ENCODE assay signal across 16 cellular contexts in the genomic region with DNA sequence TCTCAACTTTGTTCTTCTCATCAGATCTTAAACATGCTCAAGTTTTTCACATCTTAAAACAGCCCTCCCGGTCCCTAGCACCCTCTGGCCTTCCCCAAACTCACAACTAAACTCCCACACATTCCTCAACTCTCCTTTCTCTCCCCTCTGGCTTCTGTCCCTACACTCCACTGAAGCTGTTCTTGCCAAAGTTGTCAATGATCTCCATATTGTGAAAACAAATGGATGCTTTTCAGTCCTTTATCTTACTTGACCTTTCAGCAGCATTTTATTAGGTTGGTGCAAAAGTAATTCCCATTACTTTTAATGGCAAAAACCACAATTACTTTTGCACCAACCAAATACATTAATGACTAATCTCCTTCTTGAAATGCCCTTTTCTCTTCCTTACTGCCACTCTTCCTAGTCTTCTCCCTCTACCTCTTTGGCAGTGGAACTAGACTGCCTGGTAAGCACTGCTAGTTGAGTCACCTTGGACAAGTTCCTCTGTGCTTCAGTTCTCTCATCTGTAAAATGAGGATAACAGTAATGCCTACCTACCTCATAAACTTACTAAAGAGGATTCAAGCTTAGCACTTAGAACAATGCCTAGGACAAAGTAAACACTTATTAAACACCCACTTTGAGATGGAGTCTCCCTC. TPM values are rescaled to one million over a fixed set of nuclear protein-coding genes. Genes with fewer than 3 reads are reported as not detected.
DNase-seq lines count a peak whose midpoint lies in the region; FAIRE-seq and TF ChIP-seq lines count a peak whose summit lies in the region.
"Had no signal": no experiment of that assay in that cellular context is flagged by ENCODE, and none has a peak within 500 bp of the region (broad histone marks: within the 10 kb centered on the region; RNA-seq: fewer than 3 reads in every experiment).

No MANE protein-coding gene starts in this region.

- no peak overlapping the region for H3K27ac ChIP-seq in osteoblast (ENCODE audit: low read depth, low read length)
- H3K27ac ChIP-seq: A549 had no signal

- H3K4me2 ChIP-seq in osteoblast (ENCODE audit: insufficient read depth, low read length) = no peak overlapping the region
- H3K4me2 ChIP-seq: A549, SK-N-SH had no signal

- BruUV-seq in Calu3 (replicated peaks; lab: Mats Ljungman, UMichigan) = no TSS peak

- peak overlapping the region; percentile 12 for H3K27ac Mint-ChIP-seq in activated CD4-positive, alpha-beta memory T cell treated with anti-CD3 and anti-CD28 coated beads for 36 hours
- H3K27ac Mint-ChIP-seq in activated CD4-positive, alpha-beta memory T cell treated with anti-CD3 and anti-CD28 coated beads, Interleukin-2, amount 10 ng/mL, durations not matched to agents 7 days and 5 days = no peak overlapping the region
- no peak overlapping the region for H3K27ac Mint-ChIP-seq in Calu3 (ENCODE audit: unreplicated experiment)

- POLR2A ChIA-PET in activated CD4-positive, alpha-beta memory T cell treated with anti-CD3 and anti-CD28 coated beads for 36 hours (lab: Charles Lee) = no interaction called here
- POLR2A ChIA-PET in activated CD4-positive, alpha-beta memory T cell treated with anti-CD3 and anti-CD28 coated beads, Interleukin-2, amount 10 ng/mL, durations not matched to agents 7 days and 5 days (lab: Charles Lee) = interaction anchor here (2.3 kb wide), 1 partner anchor 15 kb away, joined by 6 read pairs; a partner anchor contains a TSS

- peaks cover 27% of the 10 kb centered on the region for H4K20me1 ChIP-seq in osteoblast (ENCODE audit: insufficient read depth, low read length)

- H2AFZ ChIP-seq in osteoblast (ENCODE audit: low read length) = no peak overlapping the region

- no peak for DNase-seq in activated CD4-positive, alpha-beta memory T cell treated with anti-CD3 and anti-CD28 coated beads for 36 hours
- DNase-seq in activated CD4-positive, alpha-beta memory T cell treated with anti-CD3 and anti-CD28 coated beads, Interleukin-2, amount 10 ng/mL, durations not matched to agents 7 days and 5 days = no peak
- DNase-seq in RCC 7860 (ENCODE audit: low spot score) = no peak
- DNase-seq in epithelial cell of esophagus (ENCODE audit: low read depth) = peak; percentile 52
- peak; percentile 88 for DNase-seq in osteoblast (ENCODE audit: insufficient read length, low spot score, missing footprints)
- no peak for DNase-seq in NOMO-1 treated with dmso at 0.1 percent for 144 hours (lab: John Stamatoyannopoulos, UW; ENCODE audit: unreplicated experiment)
- DNase-seq in GF-D8 (lab: John Stamatoyannopoulos, UW) = no peak
- DNase-seq in Calu3 = no peak
- DNase-seq: activated naive CD4-positive, alpha-beta T cell treated with Interleukin-2 at 50 U/mL for 16 hours; central memory CD4-positive, alpha-beta T cell; GDM1; NCI-H1694 treated with DMSO at 0.1 percent for 48 hours; NCI-H510A treated with DMSO at 0.1 percent for 48 hours; OCI-M1; SK-N-SH had no signal

- no peak overlapping the region for H3K4me3 Mint-ChIP-seq in activated CD4-positive, alpha-beta memory T cell treated with anti-CD3 and anti-CD28 coated beads for 36 hours
- H3K4me3 Mint-ChIP-seq in activated CD4-positive, alpha-beta memory T cell treated with anti-CD3 and anti-CD28 coated beads, Interleukin-2, amount 10 ng/mL, durations not matched to agents 7 days and 5 days = no peak overlapping the region
- no peak overlapping the region for H3K4me3 Mint-ChIP-seq in Calu3 (ENCODE audit: low read depth, unreplicated experiment)

- peak; percentile 69 for FAIRE-seq in RCC 7860 (lab: Jason Lieb, UNC)
- FAIRE-seq: A549 had no signal

- no peaks in the 10 kb centered on the region for H3K9me3 ChIP-seq in osteoblast (ENCODE audit: low read depth, low read length)
- H3K9me3 ChIP-seq: A549, SK-N-SH had no signal

- CTCF ChIA-PET in activated CD4-positive, alpha-beta memory T cell treated with anti-CD3 and anti-CD28 coated beads for 36 hours (lab: Charles Lee) = interaction anchor here (1.0 kb wide), 1 partner anchor 164 kb away, joined by 3 read pairs; no protein-coding TSS in a partner anchor
- CTCF ChIA-PET in activated CD4-positive, alpha-beta memory T cell treated with anti-CD3 and anti-CD28 coated beads, Interleukin-2, amount 10 ng/mL, durations not matched to agents 7 days and 5 days (lab: Charles Lee) = interaction anchor here (1.6 kb wide), 1 partner anchor 35 kb away, joined by 3 read pairs; no protein-coding TSS in a partner anchor
- CTCF ChIA-PET in Calu3 (lab: Charles Lee) = interaction anchor here (0.8 kb wide), 1 partner anchor 39 kb away, joined by 3 read pairs; a partner anchor contains a TSS

- H3K36me3 ChIP-seq in osteoblast (ENCODE audit: insufficient read depth, low read length) = no peaks in the 10 kb centered on the region

- no peaks in the 10 kb centered on the region for H3K27me3 ChIP-seq in osteoblast (ENCODE audit: insufficient read depth, low read length)

- H3K9me3 Mint-ChIP-seq in activated CD4-positive, alpha-beta memory T cell treated with anti-CD3 and anti-CD28 coated beads for 36 hours = no peaks in the 10 kb centered on the region
- H3K9me3 Mint-ChIP-seq in activated CD4-positive, alpha-beta memory T cell treated with anti-CD3 and anti-CD28 coated beads, Interleukin-2, amount 10 ng/mL, durations not matched to agents 7 days and 5 days = no peaks in the 10 kb centered on the region
- no peaks in the 10 kb centered on the region for H3K9me3 Mint-ChIP-seq in Calu3 (ENCODE audit: low read depth, unreplicated experiment)

- H3K4me3 ChIP-seq in epithelial cell of esophagus (ENCODE audit: low read length) (no peak overlapping the region), osteoblast (ENCODE audit: insufficient read depth, low read length) (no peak overlapping the region)
- H3K4me3 ChIP-seq: A549 had no signal

- H3K4me1 ChIP-seq in osteoblast (ENCODE audit: insufficient read depth, low read length) = peaks cover 7% of the 10 kb centered on the region
- H3K4me1 ChIP-seq: A549 had no signal

- TF ChIP-seq CTCF in epithelial cell of esophagus (IDR thresholded peaks at IDR 0.05; ENCODE audit: insufficient read depth, low read depth, low read length, missing control alignments) (no peak), osteoblast (IDR thresholded peaks at IDR 0.05; ENCODE audit: extremely low read depth, low read depth, low read length) (no peak), Calu3 (IDR thresholded peaks at IDR 0.05; ENCODE audit: unreplicated experiment) (no peak)

- peaks cover 83% of the 10 kb centered on the region for H3K79me2 ChIP-seq in osteoblast (ENCODE audit: insufficient read depth, low read length)

- intact Hi-C loops in activated CD4-positive, alpha-beta memory T cell treated with anti-CD3 and anti-CD28 coated beads for 36 hours (cut with micrococcal nuclease) = no loop called here
- intact Hi-C loops in Calu3 (cut with micrococcal nuclease; ENCODE audit: unreplicated experiment) = no loop called here

- no peaks in the 10 kb centered on the region for H3K36me3 Mint-ChIP-seq in activated CD4-positive, alpha-beta memory T cell treated with anti-CD3 and anti-CD28 coated beads for 36 hours
- no peaks in the 10 kb centered on the region for H3K36me3 Mint-ChIP-seq in activated CD4-positive, alpha-beta memory T cell treated with anti-CD3 and anti-CD28 coated beads, Interleukin-2, amount 10 ng/mL, durations not matched to agents 7 days and 5 days (ENCODE audit: low read depth)
- H3K36me3 Mint-ChIP-seq in Calu3 (ENCODE audit: insufficient read depth, unreplicated experiment) = no peaks in the 10 kb centered on the region

- H3K4me1 Mint-ChIP-seq in activated CD4-positive, alpha-beta memory T cell treated with anti-CD3 and anti-CD28 coated beads for 36 hours (ENCODE audit: low read depth) = peaks cover 26% of the 10 kb centered on the region
- peaks cover 16% of the 10 kb centered on the region for H3K4me1 Mint-ChIP-seq in activated CD4-positive, alpha-beta memory T cell treated with anti-CD3 and anti-CD28 coated beads, Interleukin-2, amount 10 ng/mL, durations not matched to agents 7 days and 5 days
- peaks cover 5% of the 10 kb centered on the region for H3K4me1 Mint-ChIP-seq in Calu3 (ENCODE audit: low read depth, unreplicated experiment)

- no peaks in the 10 kb centered on the region for H3K27me3 Mint-ChIP-seq in activated CD4-positive, alpha-beta memory T cell treated with anti-CD3 and anti-CD28 coated beads for 36 hours
- H3K27me3 Mint-ChIP-seq in activated CD4-positive, alpha-beta memory T cell treated with anti-CD3 and anti-CD28 coated beads, Interleukin-2, amount 10 ng/mL, durations not matched to agents 7 days and 5 days = no peaks in the 10 kb centered on the region
- H3K27me3 Mint-ChIP-seq in Calu3 (ENCODE audit: unreplicated experiment) = no peaks in the 10 kb centered on the region

RNA-seq across cellular contexts. Expression of a gene that starts 16.0 kb away (rescaled TPM):
- 10 to 100 TPM; 59.5 to 63.0 TPM for total RNA-seq in activated CD4-positive, alpha-beta memory T cell treated with anti-CD3 and anti-CD28 coated beads for 36 hours
- total RNA-seq in activated CD4-positive, alpha-beta memory T cell treated with anti-CD3 and anti-CD28 coated beads, Interleukin-2, amount 10 ng/mL, durations not matched to agents 7 days and 5 days = 10 to 100 TPM; 48.4 to 56.3 TPM
- total RNA-seq in osteoblast (30.9 and 33.7 TPM in 2 replicates), Calu3 (2022) (27.3 and 28.2 TPM in 2 replicates)

RNA-seq across cellular contexts. Expression of a gene that starts 39.1 kb away (rescaled TPM):
- total RNA-seq in activated CD4-positive, alpha-beta memory T cell treated with anti-CD3 and anti-CD28 coated beads for 36 hours = 10 to 100 TPM; 46.1 to 48.7 TPM
- 10 to 100 TPM; 53.5 to 55.3 TPM for total RNA-seq in activated CD4-positive, alpha-beta memory T cell treated with anti-CD3 and anti-CD28 coated beads, Interleukin-2, amount 10 ng/mL, durations not matched to agents 7 days and 5 days
- total RNA-seq in osteoblast (29.0 and 29.8 TPM in 2 replicates), Calu3 (2022) (37.1 and 39.7 TPM in 2 replicates)

RNA-seq across cellular contexts. Expression of a gene that starts 47.4 kb away (rescaled TPM):
- total RNA-seq in activated CD4-positive, alpha-beta memory T cell treated with anti-CD3 and anti-CD28 coated beads for 36 hours = under 1 TPM; 0.10 to 0.34 TPM
- total RNA-seq in activated CD4-positive, alpha-beta memory T cell treated with anti-CD3 and anti-CD28 coated beads, Interleukin-2, amount 10 ng/mL, durations not matched to agents 7 days and 5 days = under 1 TPM; 0.28 to 0.40 TPM
- total RNA-seq in osteoblast (under 0.01 TPM in 1 of 2 replicates, not detected in the other), Calu3 (2022) (0.21 and 1.0 TPM in 2 replicates)

Comparison
In these comparisons a context has a peak if more than half of its experiments do, and no peak if none do; other contexts are left out.
1. DNase-seq: peak in epithelial cell of esophagus (single experiment) and osteoblast (single experiment); none in activated CD4-positive, alpha-beta memory T cell treated with anti-CD3 and anti-CD28 coated beads for 36 hours (single experiment), activated CD4-positive, alpha-beta memory T cell treated with anti-CD3 and anti-CD28 coated beads, Interleukin-2, amount 10 ng/mL, durations not matched to agents 7 days and 5 days (single experiment), RCC 7860 (single experiment), NOMO-1 treated with dmso at 0.1 percent for 144 hours (single experiment), GF-D8 (single experiment) and Calu3 (single experiment).